ENCODE assay signal across 23 cellular contexts in the genomic region with DNA sequence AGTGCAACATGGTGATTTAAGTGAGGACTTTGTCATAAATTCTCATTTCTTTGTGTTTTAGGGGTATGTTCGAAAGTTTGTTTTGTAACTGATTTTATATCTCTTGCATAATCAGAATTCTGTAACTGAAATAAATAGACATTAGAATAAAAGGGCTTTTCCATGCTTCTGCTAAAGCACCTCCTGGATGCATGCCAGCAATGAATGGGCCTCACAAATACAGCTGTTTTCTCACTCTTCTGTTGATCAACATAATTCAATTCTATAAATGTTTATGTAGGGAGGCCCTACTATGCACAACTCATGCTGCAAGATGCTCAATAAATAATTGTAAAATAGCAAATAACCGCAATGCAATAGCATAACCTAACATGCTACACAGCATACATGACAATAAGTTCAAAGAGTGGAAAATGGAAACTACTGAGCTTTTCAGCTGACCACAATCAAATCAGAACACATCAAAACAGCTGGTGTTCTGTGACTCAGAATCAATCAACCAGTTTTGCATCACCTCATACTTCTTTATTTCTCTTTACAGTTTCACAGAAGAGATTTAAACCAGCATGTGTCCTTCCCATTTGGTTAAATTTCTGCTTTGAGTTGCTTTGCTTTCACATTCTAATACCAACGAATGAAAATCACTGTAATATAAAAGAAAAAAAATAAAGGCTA. TPM values are rescaled to one million over a fixed set of nuclear protein-coding genes. Genes with fewer than 3 reads are reported as not detected.
"Had no signal": no experiment of that assay in that cellular context is flagged by ENCODE, and none has a peak within 500 bp of the region (broad histone marks: within the 10 kb centered on the region; RNA-seq: fewer than 3 reads in every experiment).

No MANE protein-coding gene starts in this region.

- H3K4me3 ChIP-seq: body of pancreas, hepatocyte, neural progenitor cell, right lobe of liver, smooth muscle cell, transverse colon, vagina had no signal

- H3K4me1 ChIP-seq: body of pancreas, neural progenitor cell, right lobe of liver, transverse colon, vagina had no signal

- H3K27me3 ChIP-seq: body of pancreas, hepatocyte, neural progenitor cell, right lobe of liver, transverse colon, vagina had no signal

- FAIRE-seq: keratinocyte had no signal

- H3K27ac ChIP-seq: body of pancreas, hepatocyte, neural progenitor cell, right lobe of liver, transverse colon, vagina had no signal

- ATAC-seq: activated CD8-positive, alpha-beta T cell treated with anti-CD3 and anti-CD28 coated beads for 36 hours; body of pancreas; esophagus mucosa; left lobe of liver; right lobe of liver; stimulated activated naive CD8-positive, alpha-beta T cell treated with anti-CD3 and anti-CD28 coated beads, Interleukin-15, Interleukin-2, amounts not matched to agents 100 U/mL and 50 U/mL, for 24 hours had no signal

- H3K9me3 ChIP-seq: body of pancreas, right lobe of liver, transverse colon, vagina had no signal

- H3K36me3 ChIP-seq: neural progenitor cell, right lobe of liver, transverse colon, vagina had no signal

- DNase-seq: activated CD4-positive, alpha-beta T cell treated with anti-CD3 and anti-CD28 coated beads for 48 hours; activated CD8-positive, alpha-beta memory T cell treated with anti-CD3 and anti-CD28 coated beads, Interleukin-2, amount 50 U/mL, for 4 hours; activated CD8-positive, alpha-beta T cell treated with anti-CD3 and anti-CD28 coated beads for 36 hours; activated effector memory CD4-positive, alpha-beta T cell treated with anti-CD3 and anti-CD28 coated beads, Interleukin-2, amount 50 U/mL, for 16 hours; activated T-cell treated with anti-CD3 and anti-CD28 coated beads, Interleukin-2, amount 50 U/mL, for 48 hours; amniotic stem cell; body of pancreas; mammary epithelial cell; naive B cell; right lobe of liver; stimulated activated CD4-positive, alpha-beta T cell treated with anti-CD3 and anti-CD28 coated beads, Interleukin-4, amount 100 ng/mL, for 4 hours; stimulated activated naive CD8-positive, alpha-beta T cell treated with anti-CD3 and anti-CD28 coated beads, Interleukin-15, Interleukin-2, amounts not matched to agents 100 U/mL and 50 U/mL, for 24 hours; transverse colon had no signal

RNA-seq across cellular contexts. Expression of gene CDH7, which starts 11.0 kb away (rescaled TPM):
- total RNA-seq: activated CD8-positive, alpha-beta T cell treated with anti-CD3 and anti-CD28 coated beads for 36 hours; body of pancreas; esophagus mucosa; left lobe of liver; mammary epithelial cell; mononuclear cell; osteocyte; pulmonary artery endothelial cell; right lobe of liver; transverse colon; vagina had no signal
